In the genomic region with DNA sequence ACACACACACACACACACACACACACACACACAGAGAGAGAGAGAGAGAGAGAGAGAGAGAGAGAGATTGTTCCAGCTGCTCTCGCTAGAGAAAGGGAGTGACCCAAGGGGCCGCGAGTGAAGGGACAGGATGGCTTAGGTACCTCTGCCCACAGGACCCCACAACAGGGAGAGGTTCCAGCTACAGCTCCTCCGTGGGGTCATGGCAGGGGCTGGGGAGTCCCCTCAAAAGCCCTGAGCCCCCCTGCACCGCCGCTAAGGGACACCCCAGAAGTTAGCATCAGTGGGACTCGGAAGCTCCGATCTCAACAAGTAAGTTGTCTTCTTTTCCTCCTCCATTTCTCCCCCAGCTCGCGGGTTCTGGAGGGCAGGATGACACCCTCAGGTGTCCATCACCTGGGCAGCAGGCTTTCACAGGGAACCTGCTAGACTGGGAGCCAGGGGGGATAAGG, we compare ENCODE assay signal across 1 cellular context.
TF ChIP-seq lines count a peak whose summit lies in the region.

No MANE protein-coding gene starts in this region.

TF ChIP-seq in H1, 55 proteins besides CTCF, POLR2A, EP300 and RAD21:
- TF ChIP-seq MAFK (IDR thresholded peaks at IDR 0.05; ENCODE audit: low read depth, low read length) (no peak), HDAC6 (IDR thresholded peaks at IDR 0.05; ENCODE audit: low read depth, low read length) (no peak), JUND (IDR thresholded peaks at IDR 0.05; ENCODE audit: low read length) (peak; percentile 75)
